9 cellular contexts compared by ENCODE assay signal in genomic region chr1:160169553-160170399, GRCh38. TPM values are rescaled to one million over a fixed set of nuclear protein-coding genes. Genes with fewer than 3 reads are reported as not detected.
DNase-seq lines count a peak whose midpoint lies in the region; ATAC-seq, FAIRE-seq and TF ChIP-seq lines count a peak whose summit lies in the region.
"Had no signal": no experiment of that assay in that cellular context is flagged by ENCODE, and none has a peak within 500 bp of the region (broad histone marks: within the 10 kb centered on the region; RNA-seq: fewer than 3 reads in every experiment).

No MANE protein-coding gene starts in this region.

- in situ Hi-C loops in KBM-7 (cut with MboI; ENCODE audit: low pct_unique_long_range_greater_than_20kb, low sequenced_read_pairs): no loop called here
- in situ Hi-C loops in GM12878 (cut with MboI): no loop called here

- no peaks in the 10 kb centered on the region for H3K79me2 ChIP-seq in GM12878 (ENCODE audit: control insufficient read depth, insufficient read depth, low read length)

- intact Hi-C loops in GM12878 (cut with micrococcal nuclease; ENCODE audit: unreplicated experiment): no loop called here
- intact Hi-C loops in vagina (cut with DNase I): no loop called here
- intact Hi-C loops in cardiac septum (cut with DNase I): no loop called here

- H3K36me3 ChIP-seq in GM12878 (ENCODE audit: control insufficient read depth in 2 of 2, insufficient read depth in 2 of 2, low read length in 1 of 2) (no peaks in the 10 kb centered on the region), vagina (no peaks in the 10 kb centered on the region), upper lobe of left lung (no peaks in the 10 kb centered on the region)

- CTCF ChIA-PET in GM12878 (lab: Yijun Ruan, JAX): interaction anchor here (0.6 to 3.5 kb wide), 12 partner anchors 17 to 127 kb away, joined by 3 to 25 read pairs (median 3); no protein-coding TSS in a partner anchor

- TF ChIP-seq CTCF in GM12878 (IDR thresholded peaks at IDR 0.05 in 2 of 3, conservative IDR thresholded peaks at IDR 0.05 in 1 of 3; ENCODE audit: control insufficient read depth in 2 of 3, extremely low read depth in 1 of 3, insufficient read depth in 1 of 3, low read depth in 3 of 3, low read length in 3 of 3) (no peak), vagina (IDR thresholded peaks at IDR 0.05) (no peak), upper lobe of left lung (IDR thresholded peaks at IDR 0.05) (no peak)

- H3K9ac ChIP-seq in GM12878 (ENCODE audit: control insufficient read depth, insufficient read depth, low read length): no peak overlapping the region; the same call in 1 of the 2 replicates

- H4K20me1 ChIP-seq in GM12878 (ENCODE audit: control insufficient read depth, insufficient read depth): no peaks in the 10 kb centered on the region

- no peaks in the 10 kb centered on the region; a peak in 2 of 4 replicates for H3K27me3 ChIP-seq in GM12878 (replicated peaks in 1 of 2; ENCODE audit: control insufficient read depth in 2 of 2, insufficient read depth in 2 of 2, low read length in 1 of 2)
- no peaks in the 10 kb centered on the region for H3K27me3 ChIP-seq in vagina
- no peaks in the 10 kb centered on the region for H3K27me3 ChIP-seq in upper lobe of left lung

- RAD21 ChIA-PET in GM12878 (lab: Charles Lee; ENCODE audit: unreplicated experiment): interaction anchor here (0.7 to 3.6 kb wide), 11 partner anchors 8 to 259 kb away, joined by 3 to 14 read pairs (median 3); no protein-coding TSS in a partner anchor

- peak overlapping the region; percentile 68 for H3K4me2 ChIP-seq in GM12878 (ENCODE audit: control insufficient read depth, insufficient read depth)

- ATAC-seq in GM19455 (IDR thresholded peaks at IDR 0.05; ENCODE audit: unreplicated experiment) (peak; percentile 75), GM12878 (peak; percentile 86), upper lobe of left lung (ENCODE audit: low FRiP score in 2 of 2) (no peak)

- no peak for TF ChIP-seq RAD21 in GM12878 (IDR thresholded peaks at IDR 0.05; ENCODE audit: insufficient read depth, low read depth, low read length)

- TF ChIP-seq EP300 in GM12878 (IDR thresholded peaks at IDR 0.05; ENCODE audit: borderline replicate concordance in 1 of 2, control insufficient read depth in 1 of 2, low read depth in 2 of 2, low read length in 2 of 2) (peak in 1 of 2 experiments; percentile 57; a peak in 2 of 4 replicates), upper lobe of left lung (IDR thresholded peaks at IDR 0.05) (no peak)

- SMC1A ChIA-PET in GM12878 (lab: Charles Lee; ENCODE audit: uncharacterized antibody, unreplicated experiment): interaction anchor here (0.6 to 2.5 kb wide), 12 partner anchors 9 to 73 kb away, joined by 3 to 10 read pairs (median 4); partner anchors contain the start of gene CASQ1

- DNase-seq in CD1c-positive myeloid dendritic cell (ENCODE audit: extremely low spot score) (peak; percentile 46), KBM-7 (peak; percentile 88), GM12878 (ENCODE audit: low read depth, low spot score) (peak; percentile 71), inferior parietal cortex (ENCODE audit: extremely low spot score) (no peak), vagina (ENCODE audit: extremely low spot score in 2 of 2) (no peak), cardiac septum (ENCODE audit: low spot score) (no peak), upper lobe of left lung (no peak)

- H3K9me3 ChIP-seq in GM12878 (replicated peaks; ENCODE audit: control insufficient read depth, insufficient read depth, low read length) (no peaks in the 10 kb centered on the region), vagina (no peaks in the 10 kb centered on the region), upper lobe of left lung (no peaks in the 10 kb centered on the region)

- FAIRE-seq in GM12878 (lab: Jason Lieb, UNC): peak; percentile 73

- BruUV-seq in GM12878 (replicated peaks; lab: Mats Ljungman, UMichigan): no TSS peak

- TF ChIP-seq POLR2A in GM12878 (IDR thresholded peaks at IDR 0.05; ENCODE audit: low read depth, low read length): no peak
- TF ChIP-seq POLR2A in vagina (IDR thresholded peaks at IDR 0.05): no peak
- TF ChIP-seq POLR2A in upper lobe of left lung (IDR thresholded peaks at IDR 0.05): no peak

- POLR2A ChIA-PET in GM12878 (lab: Charles Lee): interaction anchor here (1.1 to 1.7 kb wide), 3 partner anchors 34 to 93 kb away, joined by 3 to 7 read pairs (median 4); partner anchors contain the start of gene DCAF8

- no peak overlapping the region for H3K27ac ChIP-seq in GM12878 (ENCODE audit: control insufficient read depth, insufficient read depth)
- no peak overlapping the region for H3K27ac ChIP-seq in vagina
- H3K27ac ChIP-seq in upper lobe of left lung: no peak overlapping the region

- H3K4me1 ChIP-seq in GM12878 (ENCODE audit: control insufficient read depth, insufficient read depth, low read length): peaks cover 21% of the 10 kb centered on the region
- no peaks in the 10 kb centered on the region for H3K4me1 ChIP-seq in vagina
- H3K4me1 ChIP-seq in upper lobe of left lung: no peaks in the 10 kb centered on the region

- H2AFZ ChIP-seq in GM12878 (ENCODE audit: control insufficient read depth, low read depth, low read length): no peak overlapping the region; the same call in 1 of the 2 replicates

- 1% methylated on average over 15 of the region's 15 CpGs for WGBS in GM12878 (ENCODE audit: insufficient coverage, insufficient replicate concordance, low lambda C conversion rate, missing lambda C conversion rate)
- WGBS in upper lobe of left lung, 2 donors: 51 to 53% methylated on average over 15 of the region's 15 CpGs

- H3K4me3 ChIP-seq in GM12878 (no peak overlapping the region), vagina (no peak overlapping the region), upper lobe of left lung (no peak overlapping the region)

RNA-seq across cellular contexts. Expression of gene ATP1A4, which starts 18.4 kb away (rescaled TPM):
- total RNA-seq in GM12878 (2013; cell fraction: nucleolus; rRNA removed): 5.1 and 5.6 TPM in 2 replicates
- total RNA-seq in GM12878 (2014; rRNA removed) (0.34 and 0.82 TPM in 2 replicates), GM12878 (2014; rRNA removed; fragmentation: Illumina TruSeq; extraction: Trizol) (0.31 and 0.41 TPM in 2 replicates), GM12878 (2021) (0.62 TPM in 1 of 2 replicates, not detected in the other), vagina (not detected), cardiac septum (1.0 TPM), upper lobe of left lung (under 1 TPM in 2 of 6 donors, not detected in 4; 0.52 to 0.61 TPM)
- 0.83 TPM for polyA plus RNA-seq in GM12878 (2011; ENCODE audit: low read depth)
- polyA plus RNA-seq in GM12878 (2011; rRNA removed) (0.24 and 0.34 TPM in 2 replicates), GM12878 (2014; fragmentation: Illumina TruSeq; extraction: Trizol) (0.76 and 0.81 TPM in 2 replicates), GM12878 (2014; fragmentation: Nextera tagmentation; extraction: Ambion mirVana) (1 to 10 TPM in 1 of 2 experiments, under 1 TPM in 1; 0.75 to 1.0 TPM), GM12878 (2014; rRNA removed) (0.46 and 0.79 TPM in 2 replicates), GM12878 (2016; fragmentation: Nextera tagmentation; extraction: Ambion mirVana) (under 1 TPM; 0.47 to 0.63 TPM)
- 0.16 and 0.37 TPM in 2 replicates for polyA plus RNA-seq in GM12878 (2011; cell fraction: cytosol; rRNA removed)
- polyA plus RNA-seq in GM12878 (2011; cell fraction: nucleus; rRNA removed): 0.95 and 2.1 TPM in 2 replicates
- polyA plus RNA-seq in GM12878 (2012): 0.46 and 0.49 TPM in 2 replicates
- not detected in 2 replicates for polyA minus RNA-seq in GM12878 (2011; rRNA and poly(A)+ RNA removed)
- polyA minus RNA-seq in GM12878 (2011; cell fraction: cytosol; rRNA and poly(A)+ RNA removed): not detected in 2 replicates
- polyA minus RNA-seq in GM12878 (2011; cell fraction: nucleus; rRNA and poly(A)+ RNA removed): 0.73 and 0.86 TPM in 2 replicates

RNA-seq across cellular contexts. Expression of gene CASQ1, which starts 20.6 kb away (rescaled TPM):
- total RNA-seq in GM12878 (2013; cell fraction: nucleolus; rRNA removed): 1.0 and 1.7 TPM in 2 replicates
- total RNA-seq in GM12878 (2014; rRNA removed): 0.28 and 0.38 TPM in 2 replicates
- 0.14 and 0.27 TPM in 2 replicates for total RNA-seq in GM12878 (2014; rRNA removed; fragmentation: Illumina TruSeq; extraction: Trizol)
- total RNA-seq in GM12878 (2021): 0.21 and 0.40 TPM in 2 replicates
- 0.91 TPM for polyA plus RNA-seq in GM12878 (2011; ENCODE audit: low read depth)
- polyA plus RNA-seq in GM12878 (2011; rRNA removed): 0.73 and 0.77 TPM in 2 replicates
- polyA plus RNA-seq in GM12878 (2011; cell fraction: cytosol; rRNA removed): 0.28 and 0.37 TPM in 2 replicates
- 2.6 and 3.0 TPM in 2 replicates for polyA plus RNA-seq in GM12878 (2011; cell fraction: nucleus; rRNA removed)
- 0.59 and 0.72 TPM in 2 replicates for polyA plus RNA-seq in GM12878 (2012)
- polyA plus RNA-seq in GM12878 (2014; fragmentation: Illumina TruSeq; extraction: Trizol): 0.40 and 0.92 TPM in 2 replicates
- under 1 TPM; 0.22 to 0.61 TPM for polyA plus RNA-seq in GM12878 (2014; fragmentation: Nextera tagmentation; extraction: Ambion mirVana)
- 0.44 and 0.95 TPM in 2 replicates for polyA plus RNA-seq in GM12878 (2014; rRNA removed)
- polyA plus RNA-seq in GM12878 (2016; fragmentation: Nextera tagmentation; extraction: Ambion mirVana): under 1 TPM; 0.10 to 0.42 TPM
- polyA minus RNA-seq in GM12878 (2011; rRNA and poly(A)+ RNA removed): 0.10 TPM in 1 of 2 replicates, not detected in the other
- not detected in 2 replicates for polyA minus RNA-seq in GM12878 (2011; cell fraction: cytosol; rRNA and poly(A)+ RNA removed)
- polyA minus RNA-seq in GM12878 (2011; cell fraction: nucleus; rRNA and poly(A)+ RNA removed): 0.57 TPM in 1 of 2 replicates, not detected in the other
- total RNA-seq in vagina: not detected
- total RNA-seq in cardiac septum: 57.8 TPM
- under 1 TPM in 2 of 6 donors, not detected in 4; 0.17 to 0.91 TPM for total RNA-seq in upper lobe of left lung
- total RNA-seq: mononuclear cell had no signal

RNA-seq across cellular contexts. Expression of gene PEA15, which starts 35.4 kb away (rescaled TPM):
- 11.8 and 13.4 TPM in 2 replicates for total RNA-seq in GM12878 (2013; cell fraction: nucleolus; rRNA removed)
- total RNA-seq in GM12878 (2014; rRNA removed): 37.6 and 40.2 TPM in 2 replicates
- 65.1 and 68.1 TPM in 2 replicates for total RNA-seq in GM12878 (2014; rRNA removed; fragmentation: Illumina TruSeq; extraction: Trizol)
- 66.2 and 69.1 TPM in 2 replicates for total RNA-seq in GM12878 (2021)
- polyA plus RNA-seq in GM12878 (2011; ENCODE audit: low read depth): 24.7 TPM
- polyA plus RNA-seq in GM12878 (2011; rRNA removed): 173 and 185 TPM in 2 replicates
- polyA plus RNA-seq in GM12878 (2011; cell fraction: cytosol; rRNA removed): 166 and 185 TPM in 2 replicates
- polyA plus RNA-seq in GM12878 (2011; cell fraction: nucleus; rRNA removed): 69.5 and 83.5 TPM in 2 replicates
- polyA plus RNA-seq in GM12878 (2012): 41.8 and 56.2 TPM in 2 replicates
- 269 and 323 TPM in 2 replicates for polyA plus RNA-seq in GM12878 (2014; fragmentation: Illumina TruSeq; extraction: Trizol)
- 10 to 100 TPM; 15.1 to 28.2 TPM for polyA plus RNA-seq in GM12878 (2014; fragmentation: Nextera tagmentation; extraction: Ambion mirVana)
- 113 and 119 TPM in 2 replicates for polyA plus RNA-seq in GM12878 (2014; rRNA removed)
- polyA plus RNA-seq in GM12878 (2016; fragmentation: Nextera tagmentation; extraction: Ambion mirVana): 10 to 100 TPM; 64.4 to 68.2 TPM
- polyA minus RNA-seq in GM12878 (2011; rRNA and poly(A)+ RNA removed): 89.0 and 91.0 TPM in 2 replicates
- polyA minus RNA-seq in GM12878 (2011; cell fraction: cytosol; rRNA and poly(A)+ RNA removed): 15.2 and 20.8 TPM in 2 replicates
- 8.1 and 11.2 TPM in 2 replicates for polyA minus RNA-seq in GM12878 (2011; cell fraction: nucleus; rRNA and poly(A)+ RNA removed)
- total RNA-seq in vagina: 89.1 TPM
- total RNA-seq in cardiac septum: 317 TPM
- 100 to 1,000 TPM in 1 of 6 donors, 10 to 100 TPM in 5; 30.4 to 174 (median 67.9) TPM for total RNA-seq in upper lobe of left lung

RNA-seq across cellular contexts. Expression of gene ATP1A2, which starts 54.2 kb away (rescaled TPM):
- total RNA-seq in GM12878 (2013; cell fraction: nucleolus; rRNA removed): not detected in 2 replicates
- total RNA-seq in GM12878 (2014; rRNA removed) (not detected in 2 replicates), GM12878 (2014; rRNA removed; fragmentation: Illumina TruSeq; extraction: Trizol) (not detected in 2 replicates), GM12878 (2021) (not detected in 2 replicates), vagina (11.0 TPM), cardiac septum (147 TPM), upper lobe of left lung (10 to 100 TPM in 2 of 6 donors, 1 to 10 TPM in 4; 2.2 to 36.7 (median 3.8) TPM)
- polyA plus RNA-seq in GM12878 (2011; ENCODE audit: low read depth): not detected
- polyA plus RNA-seq in GM12878 (2011; rRNA removed) (0.03 and 0.15 TPM in 2 replicates), GM12878 (2014; fragmentation: Illumina TruSeq; extraction: Trizol) (not detected in 2 replicates), GM12878 (2014; fragmentation: Nextera tagmentation; extraction: Ambion mirVana) (not detected), GM12878 (2014; rRNA removed) (not detected in 2 replicates), GM12878 (2016; fragmentation: Nextera tagmentation; extraction: Ambion mirVana) (not detected)
- polyA plus RNA-seq in GM12878 (2011; cell fraction: cytosol; rRNA removed): 0.16 TPM in 1 of 2 replicates, not detected in the other
- 0.06 TPM in 1 of 2 replicates, not detected in the other for polyA plus RNA-seq in GM12878 (2011; cell fraction: nucleus; rRNA removed)
- not detected in 2 replicates for polyA plus RNA-seq in GM12878 (2012)
- not detected in 2 replicates for polyA minus RNA-seq in GM12878 (2011; rRNA and poly(A)+ RNA removed)
- polyA minus RNA-seq in GM12878 (2011; cell fraction: cytosol; rRNA and poly(A)+ RNA removed): not detected in 2 replicates
- not detected in 2 replicates for polyA minus RNA-seq in GM12878 (2011; cell fraction: nucleus; rRNA and poly(A)+ RNA removed)

Comparison
In these comparisons a context has a peak if more than half of its experiments do, and no peak if none do; other contexts are left out.
1. DNase-seq: peak in CD1c-positive myeloid dendritic cell (single experiment), KBM-7 (single experiment) and GM12878 (single experiment); none in inferior parietal cortex (single experiment), vagina (0 of 2), cardiac septum (single experiment) and upper lobe of left lung (0 of 2).
2. ATAC-seq: peak in GM19455 (single experiment) and GM12878 (single experiment); none in upper lobe of left lung (0 of 2).
3. RNA of gene CASQ1, which starts 20.6 kb away (total RNA-seq): 57.8 TPM in cardiac septum (single experiment); 0.14 to 1.7 TPM in GM12878, 0.17 to 0.91 TPM in upper lobe of left lung and not detected in vagina (single experiment); every median in the first group is over 10 times any median in the second.